In the genomic region with DNA sequence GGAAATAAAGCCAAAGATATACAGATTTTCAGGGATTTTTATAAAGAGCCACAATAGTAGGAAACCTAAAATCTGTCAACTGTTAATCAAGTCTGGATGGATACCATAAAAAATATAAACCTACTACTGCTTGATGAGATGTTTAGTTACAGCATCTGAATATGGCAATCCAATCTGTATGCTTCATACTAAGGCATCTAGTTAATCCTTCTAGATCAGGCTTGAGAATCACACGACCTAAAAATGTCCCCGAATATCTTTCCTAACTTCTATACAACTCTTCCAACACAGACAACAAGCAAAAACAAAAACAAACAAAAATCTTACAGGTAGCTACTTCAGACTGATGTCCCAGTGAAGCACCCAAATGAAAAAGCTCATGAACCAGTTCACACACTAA, we compare ENCODE assay signal across 20 cellular contexts. TPM values are rescaled to one million over a fixed set of nuclear protein-coding genes. Genes with fewer than 3 reads are reported as not detected.
A peak's percentile ranks its signal among the peaks of the same experiment; 100 is the strongest.
DNase-seq lines count a peak whose midpoint lies in the region; ATAC-seq, FAIRE-seq and TF ChIP-seq lines count a peak whose summit lies in the region.
"Had no signal": no experiment of that assay in that cellular context is flagged by ENCODE, and none has a peak within 500 bp of the region (broad histone marks: within the 10 kb centered on the region; RNA-seq: fewer than 3 reads in every experiment).

No MANE protein-coding gene starts in this region.

- no peaks in the 10 kb centered on the region for H3K27me3 Mint-ChIP-seq in activated naive CD4-positive, alpha-beta T cell treated with anti-CD3 and anti-CD28 coated beads for 36 hours (ENCODE audit: low read depth)
- H3K27me3 Mint-ChIP-seq: activated CD4-positive, alpha-beta T cell treated with anti-CD3 and anti-CD28 coated beads, Interleukin-2, amount 10 ng/mL, durations not matched to agents 7 days and 5 days had no signal

- H3K79me2 ChIP-seq in Karpas-422 (ENCODE audit: low read length) (peaks cover 100% of the 10 kb centered on the region), K562 (ENCODE audit: control insufficient read depth, insufficient read depth, low read length) (peaks cover 83% of the 10 kb centered on the region)

- FAIRE-seq in K562 (lab: Jason Lieb, UNC) (peak; percentile 51), D721Med (lab: Jason Lieb, UNC) (no peak)
- FAIRE-seq: islet of Langerhans had no signal

- H3K9me1 ChIP-seq in K562 (ENCODE audit: control insufficient read depth, insufficient read depth, low read length): no peaks in the 10 kb centered on the region

- H3K9ac ChIP-seq in Karpas-422 (ENCODE audit: low read length): no peak overlapping the region
- H3K9ac ChIP-seq in K562 (ENCODE audit: insufficient read depth in 1 of 2, low read depth in 2 of 2, low read length in 2 of 2): no peak overlapping the region
- H3K9ac ChIP-seq in skeletal muscle satellite cell (ENCODE audit: low read depth, low read length): no peak overlapping the region

- H2AFZ ChIP-seq in Karpas-422 (ENCODE audit: low read length) (no peak overlapping the region), K562 (ENCODE audit: low read depth, low read length) (no peak overlapping the region)

- intact Hi-C loops in activated naive CD4-positive, alpha-beta T cell treated with anti-CD3 and anti-CD28 coated beads for 36 hours (cut with micrococcal nuclease): loop anchor here (1.0 to 2.0 kb wide), 2 partner anchors 30 to 182 kb away; a partner anchor contains a TSS
- intact Hi-C loops in K562 (cut with micrococcal nuclease): no loop called here

- ATAC-seq in K562 (no peak), GM21723 (IDR thresholded peaks at IDR 0.05; ENCODE audit: unreplicated experiment) (no peak), omental fat pad (ENCODE audit: low FRiP score) (no peak)
- ATAC-seq: left lung had no signal

- CTCF ChIA-PET in activated naive CD4-positive, alpha-beta T cell treated with anti-CD3 and anti-CD28 coated beads for 36 hours (lab: Charles Lee): no interaction called here
- CTCF ChIA-PET in K562 (lab: Yijun Ruan, JAX; ENCODE audit: low intra/inter-chr PET ratio): no interaction called here

- no peaks in the 10 kb centered on the region for H3K9me2 ChIP-seq in Karpas-422 (replicated peaks; ENCODE audit: insufficient read depth, low read length)

- no peak for TF ChIP-seq POLR2A in K562 (conservative IDR thresholded peaks at IDR 0.05)

- H3K9me3 ChIP-seq in Karpas-422 (ENCODE audit: low read length) (no peaks in the 10 kb centered on the region), K562 (replicated peaks; ENCODE audit: control insufficient read depth, insufficient read depth, low read depth, low read length) (no peaks in the 10 kb centered on the region), skeletal muscle satellite cell (replicated peaks; ENCODE audit: low read length) (no peaks in the 10 kb centered on the region)
- H3K9me3 ChIP-seq: breast epithelium, left lung, spleen had no signal

- no peaks in the 10 kb centered on the region for H3K36me3 Mint-ChIP-seq in activated naive CD4-positive, alpha-beta T cell treated with anti-CD3 and anti-CD28 coated beads for 36 hours (ENCODE audit: low read depth)

- no peaks in the 10 kb centered on the region for H3K36me3 ChIP-seq in Karpas-422 (ENCODE audit: insufficient read depth, low read length)
- no peaks in the 10 kb centered on the region for H3K36me3 ChIP-seq in K562 (ENCODE audit: control insufficient read depth, insufficient read depth, low read length)
- no peaks in the 10 kb centered on the region for H3K36me3 ChIP-seq in skeletal muscle satellite cell (ENCODE audit: insufficient read depth, low read length)
- H3K36me3 ChIP-seq: breast epithelium, left lung, spleen had no signal

- BruUV-seq in K562 (replicated peaks; lab: Mats Ljungman, UMichigan): no TSS peak

- in situ Hi-C loops in K562 (cut with MboI): no loop called here

- 6% methylated on average over 2 of the region's 2 CpGs for WGBS in K562 (ENCODE audit: insufficient coverage, low coverage, missing lambda C conversion rate)

- H3K27ac ChIP-seq in Karpas-422 (ENCODE audit: low read length) (peak overlapping the region; percentile 21), K562 (ENCODE audit: extremely low read depth, low read depth, low read length) (no peak overlapping the region)
- H3K27ac ChIP-seq: breast epithelium, HL-60, left lung, spleen had no signal

- peak overlapping the region; percentile 39 for H3K4me3 Mint-ChIP-seq in activated naive CD4-positive, alpha-beta T cell treated with anti-CD3 and anti-CD28 coated beads for 36 hours
- H3K4me3 Mint-ChIP-seq: activated CD4-positive, alpha-beta T cell treated with anti-CD3 and anti-CD28 coated beads, Interleukin-2, amount 10 ng/mL, durations not matched to agents 7 days and 5 days had no signal

- H3K9me3 Mint-ChIP-seq in activated naive CD4-positive, alpha-beta T cell treated with anti-CD3 and anti-CD28 coated beads for 36 hours: no peaks in the 10 kb centered on the region
- H3K9me3 Mint-ChIP-seq: activated CD4-positive, alpha-beta T cell treated with anti-CD3 and anti-CD28 coated beads, Interleukin-2, amount 10 ng/mL, durations not matched to agents 7 days and 5 days had no signal

- H3K4me3 ChIP-seq in Karpas-422 (ENCODE audit: low read length): no peak overlapping the region
- H3K4me3 ChIP-seq in K562: no peak overlapping the region
- H3K4me3 ChIP-seq in skeletal muscle satellite cell (ENCODE audit: low read length): no peak overlapping the region
- H3K4me3 ChIP-seq: breast epithelium, left lung, spleen had no signal

- DNase-seq in activated naive CD4-positive, alpha-beta T cell treated with anti-CD3 and anti-CD28 coated beads for 36 hours: no peak
- DNase-seq in activated naive CD4-positive, alpha-beta T cell (lab: John Stamatoyannopoulos, UW): no peak
- DNase-seq in Karpas-422: no peak
- no peak for DNase-seq in K562 (ENCODE audit: extremely low read depth in 1 of 4, low spot score in 3 of 4)
- DNase-seq in D721Med (ENCODE audit: insufficient read length, low spot score): no peak
- DNase-seq in omental fat pad (ENCODE audit: low spot score): no peak
- DNase-seq: activated CD4-positive, alpha-beta T cell treated with anti-CD3 and anti-CD28 coated beads, Interleukin-2, amount 10 ng/mL, durations not matched to agents 7 days and 5 days; activated effector memory CD4-positive, alpha-beta T cell treated with anti-CD3 and anti-CD28 coated beads, Interleukin-2, amount 50 U/mL, for 16 hours; C1 segment of cervical spinal cord; left lung; mesendoderm; NCI-H1048; NCI-H1694 treated with DMSO at 0.1 percent for 48 hours; occipital lobe; spleen had no signal

- H3K4me1 Mint-ChIP-seq in activated naive CD4-positive, alpha-beta T cell treated with anti-CD3 and anti-CD28 coated beads for 36 hours (ENCODE audit: low read depth): peaks cover 78% of the 10 kb centered on the region

- H3K4me2 ChIP-seq in Karpas-422 (ENCODE audit: low read depth, low read length, poor library complexity, severe bottlenecking) (peak overlapping the region; percentile 43), K562 (ENCODE audit: insufficient read depth, low read length) (no peak overlapping the region), skeletal muscle satellite cell (ENCODE audit: low read length) (peak overlapping the region; percentile 14)

- no peak overlapping the region for H3K27ac Mint-ChIP-seq in activated naive CD4-positive, alpha-beta T cell treated with anti-CD3 and anti-CD28 coated beads for 36 hours
- H3K27ac Mint-ChIP-seq: activated CD4-positive, alpha-beta T cell treated with anti-CD3 and anti-CD28 coated beads, Interleukin-2, amount 10 ng/mL, durations not matched to agents 7 days and 5 days had no signal

- H4K20me1 ChIP-seq in Karpas-422 (ENCODE audit: insufficient read depth, low read depth, low read length) (no peaks in the 10 kb centered on the region), K562 (replicated peaks; ENCODE audit: control insufficient read depth, insufficient read depth, low read length) (no peaks in the 10 kb centered on the region)

- H3K27me3 ChIP-seq in Karpas-422 (ENCODE audit: low read length) (no peaks in the 10 kb centered on the region), K562 (ENCODE audit: control insufficient read depth in 2 of 2, insufficient read depth in 2 of 2, low read length in 2 of 2) (no peaks in the 10 kb centered on the region), skeletal muscle satellite cell (ENCODE audit: control insufficient read depth, insufficient read depth, low read length) (no peaks in the 10 kb centered on the region)
- H3K27me3 ChIP-seq: breast epithelium, left lung, spleen had no signal

- POLR2A ChIA-PET in K562 (lab: Yijun Ruan, JAX): no interaction called here

- no peak for TF ChIP-seq CTCF in K562 (IDR thresholded peaks at IDR 0.05 in 2 of 3, conservative IDR thresholded peaks at IDR 0.05 in 1 of 3; ENCODE audit: insufficient read depth in 2 of 3, low read depth in 1 of 3, low read length in 3 of 3)
- no peak for TF ChIP-seq CTCF in D721Med (IDR thresholded peaks at IDR 0.05; ENCODE audit: insufficient read depth, missing control alignments)
- no peak for TF ChIP-seq CTCF in omental fat pad (IDR thresholded peaks at IDR 0.05)

- H3K4me1 ChIP-seq in Karpas-422 (ENCODE audit: low read length) (peaks cover 86% of the 10 kb centered on the region), K562 (replicated peaks in 1 of 2; ENCODE audit: control insufficient read depth in 2 of 2, insufficient read depth in 2 of 2, low read length in 2 of 2) (peaks cover 0 to 14% of the 10 kb centered on the region in 2 experiments; a peak in 2 of 5 replicates), skeletal muscle satellite cell (ENCODE audit: control insufficient read depth, insufficient read depth, low read length) (peaks cover 13% of the 10 kb centered on the region)

- no peak for TF ChIP-seq EP300 in K562 (IDR thresholded peaks at IDR 0.05; ENCODE audit: low read length)

- TF ChIP-seq RAD21 in K562 (CRISPR knock-in tag; conservative IDR thresholded peaks at IDR 0.05 in 1 of 2, IDR thresholded peaks at IDR 0.05 in 1 of 2): no peak

RNA-seq across cellular contexts. Expression of a gene that starts 29.8 kb away (rescaled TPM):
- total RNA-seq in activated naive CD4-positive, alpha-beta T cell treated with anti-CD3 and anti-CD28 coated beads for 36 hours: 10 to 100 TPM; 14.5 to 14.7 TPM
- 74.2 and 148 TPM in 2 replicates for total RNA-seq in Karpas-422 (2014; rRNA removed; shearing (Covaris generic); ENCODE audit: low replicate concordance)
- total RNA-seq in K562 (2011; cell fraction: chromatin; rRNA removed; ENCODE audit: low replicate concordance): 60.8 and 64.6 TPM in 2 replicates
- 20.4 and 22.5 TPM in 2 replicates for total RNA-seq in K562 (2011; cell fraction: nucleolus; rRNA removed)
- 30.7 and 41.1 TPM in 2 replicates for total RNA-seq in K562 (2011; cell fraction: nucleoplasm; rRNA removed)
- total RNA-seq in K562 (2014; rRNA removed) (22.3 and 30.2 TPM in 2 replicates), K562 (2014; rRNA removed; fragmentation: Illumina TruSeq; extraction: Trizol) (42.1 and 47.2 TPM in 2 replicates), K562 (2015; rRNA removed; fragmentation: Illumina TruSeq; extraction: Trizol) (37.7 and 39.9 TPM in 2 replicates), K562 (2021) (36.4 and 41.1 TPM in 2 replicates), omental fat pad (10 to 100 TPM; 25.9 to 94.6 (median 41.8) TPM)
- polyA plus RNA-seq in K562 (2011; rRNA removed) (47.6 and 88.4 TPM in 2 replicates), K562 (2014; fragmentation: Illumina TruSeq; extraction: Trizol) (62.5 and 78.7 TPM in 2 replicates), K562 (2014; fragmentation: Nextera tagmentation; extraction: Ambion mirVana) (100 to 1,000 TPM in 1 of 2 experiments, 10 to 100 TPM in 1; 81.8 to 133 TPM), K562 (2014; rRNA removed) (35.1 and 44.6 TPM in 2 replicates)
- polyA plus RNA-seq in K562 (2011; cell fraction: cytosol; rRNA removed): 32.1 and 43.1 TPM in 2 replicates
- polyA plus RNA-seq in K562 (2011; cell fraction: nucleus; rRNA removed): 34.8 and 49.1 TPM in 2 replicates
- polyA plus RNA-seq in K562 (2012): 37.3 and 54.7 TPM in 2 replicates
- polyA minus RNA-seq in K562 (2011; rRNA and poly(A)+ RNA removed): 42.0 and 53.6 TPM in 2 replicates
- polyA minus RNA-seq in K562 (2011; cell fraction: cytosol; rRNA and poly(A)+ RNA removed): 10.9 and 20.5 TPM in 2 replicates
- polyA minus RNA-seq in K562 (2011; cell fraction: nucleus; rRNA and poly(A)+ RNA removed): 24.2 and 28.5 TPM in 2 replicates
- total RNA-seq in skeletal muscle satellite cell (2012; rRNA removed): 13.5 and 19.3 TPM in 2 replicates
